In the genomic region with DNA sequence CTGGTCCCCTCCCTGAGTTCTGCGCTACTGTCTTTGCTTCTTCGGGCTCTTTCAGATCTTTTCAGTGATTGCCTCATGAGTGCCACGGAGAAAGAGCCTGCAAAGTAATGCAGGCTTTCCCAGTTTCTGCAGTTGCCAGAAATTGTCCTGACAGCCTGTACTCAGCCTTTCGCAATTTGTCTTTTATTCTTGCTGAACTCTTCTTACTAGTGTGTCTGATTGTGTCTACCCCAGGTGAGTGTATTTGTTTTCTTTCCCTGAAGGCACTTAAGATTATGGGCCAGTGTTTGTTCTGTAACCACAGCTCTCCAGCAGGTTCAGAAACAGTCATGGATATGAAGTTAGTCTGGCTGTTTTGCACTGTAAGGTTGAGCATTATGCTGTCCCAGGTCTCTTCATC, we compare ENCODE assay signal across 9 cellular contexts. TPM values are rescaled to one million over a fixed set of nuclear protein-coding genes. Genes with fewer than 3 reads are reported as not detected.
DNase-seq lines count a peak whose midpoint lies in the region; ATAC-seq and TF ChIP-seq lines count a peak whose summit lies in the region.
"Had no signal": no experiment of that assay in that cellular context is flagged by ENCODE, and none has a peak within 500 bp of the region (broad histone marks: within the 10 kb centered on the region; RNA-seq: fewer than 3 reads in every experiment).

No MANE protein-coding gene starts in this region.

- no peaks in the 10 kb centered on the region for H3K9me2 ChIP-seq in GM23248 (ENCODE audit: insufficient read depth)

- H3K4me2 ChIP-seq in GM23248 (ENCODE audit: unreplicated experiment) = peak overlapping the region; percentile 34

- H3K4me3 ChIP-seq in GM23248 (0 out of 2 replicates have a peak overlapping the region, but pooled peaks have one; percentile 16), fibroblast of villous mesenchyme (ENCODE audit: low read depth, low read length) (no peak overlapping the region)
- H3K4me3 ChIP-seq: HAP-1 had no signal

- DNase-seq in GM23248 (peak; percentile 66), NCI-H510A treated with DMSO at 0.1 percent for 48 hours (lab: John Stamatoyannopoulos, UW) (peak; percentile 62), fibroblast of villous mesenchyme (ENCODE audit: low read depth) (peak; percentile 68), renal cortical epithelial cell (ENCODE audit: low read depth) (peak; percentile 89), RKO (ENCODE audit: low spot score) (no peak)
- DNase-seq: posterior cingulate gyrus had no signal

- H3K79me2 ChIP-seq in GM23248 (ENCODE audit: insufficient read depth) = peaks cover 100% of the 10 kb centered on the region

- H4K20me1 ChIP-seq in GM23248 (ENCODE audit: insufficient read depth) = peaks cover 50% of the 10 kb centered on the region; the same call in 1 of the 2 replicates

- 11 to 21% methylated on average over 4 of the region's 4 CpGs for WGBS in GM23248 (ENCODE audit: low coverage in 1 of 2, low lambda C conversion rate in 2 of 2, missing lambda C conversion rate in 2 of 2), 2 experiments

- H3K4me1 ChIP-seq in GM23248 (ENCODE audit: insufficient read depth) = peaks cover 21% of the 10 kb centered on the region

- H3K9ac ChIP-seq in GM23248 = peak overlapping the region; percentile 57

- H3K36me3 ChIP-seq in GM23248 (ENCODE audit: low read depth) = no peaks in the 10 kb centered on the region

- in situ Hi-C loops in GM23248 (cut with MboI) = no loop called here

- H2AFZ ChIP-seq in GM23248 = no peak overlapping the region

- H3K27ac ChIP-seq in GM23248 = peak overlapping the region; percentile 46

- TF ChIP-seq CTCF in fibroblast of villous mesenchyme (IDR thresholded peaks at IDR 0.05; ENCODE audit: insufficient read depth, low read depth, low read length) = no peak

- ATAC-seq in HG02840 (IDR thresholded peaks at IDR 0.05; ENCODE audit: low FRiP score, unreplicated experiment) (no peak), GM18519 (IDR thresholded peaks at IDR 0.05; ENCODE audit: low FRiP score, unreplicated experiment) (no peak)

- peaks cover 24% of the 10 kb centered on the region; the same call in 1 of the 2 replicates for H3F3A ChIP-seq in GM23248 (ENCODE audit: insufficient read depth)

- H3K27me3 ChIP-seq in GM23248 (replicated peaks; ENCODE audit: insufficient read depth) = no peaks in the 10 kb centered on the region

- no peaks in the 10 kb centered on the region for H3K9me3 ChIP-seq in GM23248 (ENCODE audit: low read depth)
- H3K9me3 ChIP-seq: HAP-1 had no signal

RNA-seq across cellular contexts. Expression of gene FAM193A, which starts 47.1 kb away (rescaled TPM):
- 19.0 TPM in 2 replicates for total RNA-seq in GM23248 (2014; rRNA removed; shearing (Covaris generic))
- polyA plus RNA-seq in GM23248 (2016; fragmentation: Nextera tagmentation; extraction: Ambion mirVana) = 3.8 and 5.0 TPM in 2 replicates
- total RNA-seq in fibroblast of villous mesenchyme (16.8 and 23.7 TPM in 2 replicates), renal cortical epithelial cell (6.1 and 29.2 TPM in 2 replicates)
